Comparison of ENCODE assay signal across 11 cellular contexts in genomic region chr9:122020398-122020797, GRCh38.
"Had no signal": no experiment of that assay in that cellular context is flagged by ENCODE, and none has a peak within 500 bp of the region (broad histone marks: within the 10 kb centered on the region; RNA-seq: fewer than 3 reads in every experiment).

No MANE protein-coding gene starts in this region.

- H2AFZ ChIP-seq: hepatocyte had no signal

- H3K9me3 Mint-ChIP-seq: stimulated activated effector memory CD8-positive, alpha-beta T cell treated with anti-CD3 and anti-CD28 coated beads, Interleukin-12 subunit alpha, Interleukin-12 subunit beta, amount 100 ng/mL, for 72 hours had no signal

- H3K4me3 Mint-ChIP-seq: naive thymus-derived CD8-positive, alpha-beta T cell; stimulated activated effector memory CD8-positive, alpha-beta T cell treated with anti-CD3 and anti-CD28 coated beads, Interleukin-12 subunit alpha, Interleukin-12 subunit beta, amount 100 ng/mL, for 72 hours had no signal

- H3K27ac Mint-ChIP-seq: naive thymus-derived CD8-positive, alpha-beta T cell; stimulated activated effector memory CD8-positive, alpha-beta T cell treated with anti-CD3 and anti-CD28 coated beads, Interleukin-12 subunit alpha, Interleukin-12 subunit beta, amount 100 ng/mL, for 72 hours had no signal

- H3K27me3 ChIP-seq: hepatocyte, pancreas had no signal

- H3K4me2 ChIP-seq: hepatocyte had no signal

- H3K27me3 Mint-ChIP-seq: naive thymus-derived CD8-positive, alpha-beta T cell had no signal

- H3K4me3 ChIP-seq: hepatocyte, pancreas had no signal

- DNase-seq: activated naive CD4-positive, alpha-beta T cell treated with Interleukin-2 at 50 U/mL for 16 hours; activated T-cell treated with anti-CD3 and anti-CD28 coated beads for 4 hours; effector memory CD4-positive, alpha-beta T cell; left ventricle myocardium superior; mesenchymal stem cell; naive thymus-derived CD8-positive, alpha-beta T cell; pancreas; stimulated activated CD4-positive, alpha-beta T cell treated with anti-CD3 and anti-CD28 coated beads, Interleukin-12 subunit alpha, Interleukin-12 subunit beta, amount 100 ng/mL, for 4 hours; stimulated activated CD4-positive, alpha-beta T cell treated with anti-CD3 and anti-CD28 coated beads, Interleukin-2, amount 100 ng/mL, for 24 hours had no signal

- H3K36me3 ChIP-seq: pancreas had no signal

- H3K79me2 ChIP-seq: hepatocyte had no signal

- H3K36me3 Mint-ChIP-seq: stimulated activated effector memory CD8-positive, alpha-beta T cell treated with anti-CD3 and anti-CD28 coated beads, Interleukin-12 subunit alpha, Interleukin-12 subunit beta, amount 100 ng/mL, for 72 hours had no signal

- H3K27ac ChIP-seq: hepatocyte, pancreas had no signal

- FAIRE-seq: pancreas had no signal

- H3K4me1 ChIP-seq: pancreas had no signal

- H3K9me3 ChIP-seq: pancreas had no signal
